ENCODE assay signal across 27 cellular contexts in the genomic region with DNA sequence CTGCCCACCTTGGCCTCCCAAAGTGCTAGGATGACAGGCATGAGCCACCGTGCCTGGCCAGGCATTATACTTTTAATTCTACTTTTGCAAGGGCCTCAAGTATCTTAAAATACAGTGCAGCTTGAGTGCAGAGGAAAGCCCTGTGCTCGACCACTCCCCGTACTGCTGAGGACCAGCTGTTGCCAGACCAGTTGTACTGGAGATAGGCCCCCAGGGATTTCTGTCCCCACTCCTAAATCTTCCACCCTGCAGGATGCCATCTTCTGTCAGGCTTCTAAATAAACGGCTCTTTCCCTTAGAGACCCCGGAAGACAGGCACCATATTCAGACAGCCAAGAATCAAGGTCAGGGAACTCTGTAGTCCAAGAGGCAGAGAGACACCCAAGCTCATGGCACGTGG. TPM values are rescaled to one million over a fixed set of nuclear protein-coding genes. Genes with fewer than 3 reads are reported as not detected.
A peak's percentile ranks its signal among the peaks of the same experiment; 100 is the strongest.
DNase-seq lines count a peak whose midpoint lies in the region; ATAC-seq and TF ChIP-seq lines count a peak whose summit lies in the region.
"Had no signal": no experiment of that assay in that cellular context is flagged by ENCODE, and none has a peak within 500 bp of the region (broad histone marks: within the 10 kb centered on the region; RNA-seq: fewer than 3 reads in every experiment).

No MANE protein-coding gene starts in this region.

- H3K4me3 ChIP-seq in hepatocyte = no peak overlapping the region
- H3K4me3 ChIP-seq in CD4-positive, alpha-beta memory T cell (ENCODE audit: low read length in 2 of 2) = no peak overlapping the region
- H3K4me3 ChIP-seq: A549, GM12878, HAP-1, SJSA1 had no signal

- H3K4me3 Mint-ChIP-seq in T-helper 17 cell (no peak overlapping the region), nephron progenitor cell (no peak overlapping the region)
- H3K4me3 Mint-ChIP-seq in CD4-positive, alpha-beta memory T cell = no peak overlapping the region
- H3K4me3 Mint-ChIP-seq: CD8-positive, alpha-beta memory T cell; HFFc6 had no signal

- intact Hi-C loops in CD4-positive, alpha-beta memory T cell (cut with micrococcal nuclease) = no loop called here

- POLR2A ChIA-PET in CD4-positive, alpha-beta memory T cell (lab: Charles Lee; ENCODE audit: partially characterized antibody) = interaction anchor here (0.8 to 74.5 kb wide), 4 partner anchors 8 to 54 kb away, joined by 3 to 5577 read pairs (median 8); a partner anchor contains a TSS

- H3K9me2 ChIP-seq in hepatocyte (replicated peaks; ENCODE audit: insufficient read depth) = no peaks in the 10 kb centered on the region

- no peak overlapping the region for H3K27ac ChIP-seq in hepatocyte
- H3K27ac ChIP-seq in CD4-positive, alpha-beta memory T cell (ENCODE audit: low read depth, low read length) = no peak overlapping the region
- H3K27ac ChIP-seq: A549, SJSA1 had no signal

- peak; percentile 23 for DNase-seq in activated CD4-positive, CD25-positive, alpha-beta regulatory T cell treated with anti-CD3 and anti-CD28 coated beads, Interleukin-2, amount 50 U/mL, for 72 hours
- no peak for DNase-seq in activated CD4-positive, CD25-positive, alpha-beta regulatory T cell (lab: John Stamatoyannopoulos, UW)
- DNase-seq in NCI-H524 (lab: John Stamatoyannopoulos, UW) (peak; percentile 92 to 98), T-helper 17 cell (no peak), nephron progenitor cell (no peak), hepatocyte (ENCODE audit: low spot score) (no peak), HUDEP-2 (lab: John Stamatoyannopoulos, UW; ENCODE audit: unreplicated experiment in 76 of 76) (no peak)
- no peak for DNase-seq in CD4-positive, alpha-beta memory T cell
- DNase-seq: C1 segment of cervical spinal cord; CD8-positive, alpha-beta memory T cell; EL; GDM1; GOT3; HFFc6; IMR-90; KG1; MM.1S; NCI-H2029; NCI-H2227 treated with DMSO at 0.1 percent for 48 hours; NCI-H748 treated with DMSO at 0.1 percent for 48 hours; NK-92 treated with Interleukin-12 subunit alpha and Interleukin-12 subunit beta, amount 100 ng/mL, for 24 hours; PC-3 had no signal

- 81% methylated on average over 6 of the region's 6 CpGs for WGBS in hepatocyte (ENCODE audit: low lambda C conversion rate, missing lambda C conversion rate)

- H3K4me1 ChIP-seq in hepatocyte (ENCODE audit: insufficient read depth) = no peaks in the 10 kb centered on the region
- H3K4me1 ChIP-seq in CD4-positive, alpha-beta memory T cell (ENCODE audit: insufficient read depth, low read length) = no peaks in the 10 kb centered on the region
- H3K4me1 ChIP-seq: A549, HAP-1, SJSA1 had no signal

- H3K36me3 Mint-ChIP-seq in T-helper 17 cell (ENCODE audit: low read depth) = peaks cover 2% of the 10 kb centered on the region
- H3K36me3 Mint-ChIP-seq in nephron progenitor cell (ENCODE audit: low read depth) = peaks cover 39% of the 10 kb centered on the region
- peaks cover 53 to 83% of the 10 kb centered on the region in 2 donors for H3K36me3 Mint-ChIP-seq in CD4-positive, alpha-beta memory T cell

- no peaks in the 10 kb centered on the region for H3K36me3 ChIP-seq in hepatocyte (replicated peaks; ENCODE audit: insufficient read depth, low read depth)
- H3K36me3 ChIP-seq in CD4-positive, alpha-beta memory T cell (ENCODE audit: insufficient read depth, low read length) = peaks cover 73% of the 10 kb centered on the region

- H4K20me1 ChIP-seq in hepatocyte (ENCODE audit: insufficient read depth, poor library complexity, severe bottlenecking) = no peaks in the 10 kb centered on the region

- TF ChIP-seq CTCF in nephron progenitor cell (IDR thresholded peaks at IDR 0.05) (no peak), hepatocyte (IDR thresholded peaks at IDR 0.05; ENCODE audit: poor library complexity) (no peak)

- ATAC-seq in T-helper 17 cell = no peak
- ATAC-seq: A549, GM12878, PC-3, Right ventricle myocardium inferior had no signal

- no peak overlapping the region for H2AFZ ChIP-seq in hepatocyte

- H3K9me3 ChIP-seq in T-helper 17 cell (ENCODE audit: control insufficient read depth, low read length, poor library complexity, severe bottlenecking) (no peaks in the 10 kb centered on the region), hepatocyte (ENCODE audit: low read depth) (no peaks in the 10 kb centered on the region)
- no peaks in the 10 kb centered on the region for H3K9me3 ChIP-seq in CD4-positive, alpha-beta memory T cell (ENCODE audit: control insufficient read depth in 1 of 2, low read length in 2 of 2)
- H3K9me3 ChIP-seq: A549, HAP-1, SJSA1 had no signal

- no peaks in the 10 kb centered on the region for H3K27me3 ChIP-seq in hepatocyte
- H3K27me3 ChIP-seq in CD4-positive, alpha-beta memory T cell (ENCODE audit: insufficient read depth, low read length) = no peaks in the 10 kb centered on the region
- H3K27me3 ChIP-seq: SJSA1 had no signal

- peak overlapping the region; percentile 54 for H3K27ac Mint-ChIP-seq in T-helper 17 cell
- H3K27ac Mint-ChIP-seq in nephron progenitor cell = peak overlapping the region; percentile 72
- peak overlapping the region in 2 of 7 donors; percentile 6 to 22 for H3K27ac Mint-ChIP-seq in CD4-positive, alpha-beta memory T cell
- H3K27ac Mint-ChIP-seq: HFFc6 had no signal

- no peaks in the 10 kb centered on the region for H3K9me3 Mint-ChIP-seq in nephron progenitor cell
- no peaks in the 10 kb centered on the region for H3K9me3 Mint-ChIP-seq in CD4-positive, alpha-beta memory T cell
- H3K9me3 Mint-ChIP-seq: CD8-positive, alpha-beta memory T cell; HFFc6 had no signal

- no peaks in the 10 kb centered on the region for H3K79me2 ChIP-seq in hepatocyte

- H3K4me1 Mint-ChIP-seq in T-helper 17 cell (peaks cover 12% of the 10 kb centered on the region), nephron progenitor cell (peaks cover 29% of the 10 kb centered on the region)
- peaks cover 0 to 4% (median 0%) of the 10 kb centered on the region in 4 donors for H3K4me1 Mint-ChIP-seq in CD4-positive, alpha-beta memory T cell

- no peak overlapping the region for H3K4me2 ChIP-seq in hepatocyte
- H3K4me2 ChIP-seq: A549 had no signal

- H3K27me3 Mint-ChIP-seq in T-helper 17 cell (no peaks in the 10 kb centered on the region), nephron progenitor cell (ENCODE audit: low read depth, poor library complexity) (peaks cover 5% of the 10 kb centered on the region)
- H3K27me3 Mint-ChIP-seq in CD4-positive, alpha-beta memory T cell = no peaks in the 10 kb centered on the region
- H3K27me3 Mint-ChIP-seq: CD8-positive, alpha-beta memory T cell had no signal

- CTCF ChIA-PET in CD4-positive, alpha-beta memory T cell (lab: Charles Lee; ENCODE audit: partially characterized antibody) = interaction anchor here (0.9 kb wide), 1 partner anchor 15 kb away, joined by 3 read pairs; no protein-coding TSS in a partner anchor

RNA-seq across cellular contexts. Expression of a gene that starts 16.6 kb away (rescaled TPM):
- total RNA-seq in T-helper 17 cell = 10 to 100 TPM; 37.2 to 51.5 TPM
- 13.3 and 14.7 TPM in 2 replicates for total RNA-seq in hepatocyte
- 10.4 and 12.1 TPM in 2 replicates for polyA plus RNA-seq in hepatocyte
- 10 to 100 TPM; 46.4 to 59.0 TPM for total RNA-seq in CD4-positive, alpha-beta memory T cell
- polyA plus RNA-seq in CD4-positive, alpha-beta memory T cell = 10 to 100 TPM; 23.1 to 25.7 TPM

RNA-seq across cellular contexts. Expression of a gene that starts 17.6 kb away (rescaled TPM):
- total RNA-seq in T-helper 17 cell = 10 to 100 TPM; 69.9 to 96.9 TPM
- total RNA-seq in hepatocyte = 33.7 and 34.8 TPM in 2 replicates
- 25.4 and 30.9 TPM in 2 replicates for polyA plus RNA-seq in hepatocyte
- 100 to 1,000 TPM; 194 to 201 TPM for total RNA-seq in CD4-positive, alpha-beta memory T cell
- 10 to 100 TPM; 15.4 to 17.8 TPM for polyA plus RNA-seq in CD4-positive, alpha-beta memory T cell

Comparison
In these comparisons a context has a peak if more than half of its experiments do, and no peak if none do; other contexts are left out.
1. DNase-seq: peak in activated CD4-positive, CD25-positive, alpha-beta regulatory T cell treated with anti-CD3 and anti-CD28 coated beads, Interleukin-2, amount 50 U/mL, for 72 hours (single experiment) and NCI-H524 (2 of 2); none in activated CD4-positive, CD25-positive, alpha-beta regulatory T cell (0 of 4), T-helper 17 cell (0 of 3), nephron progenitor cell (single experiment), hepatocyte (single experiment), HUDEP-2 (0 of 76) and CD4-positive, alpha-beta memory T cell (0 of 5).